Comparison of ENCODE assay signal across 13 cellular contexts in genomic region chr1:113219377-113219776, GRCh38.
DNase-seq lines count a peak whose midpoint lies in the region; ATAC-seq and TF ChIP-seq lines count a peak whose summit lies in the region.
"Had no signal": no experiment of that assay in that cellular context is flagged by ENCODE, and none has a peak within 500 bp of the region (broad histone marks: within the 10 kb centered on the region; RNA-seq: fewer than 3 reads in every experiment).

No MANE protein-coding gene starts in this region.

- no peak overlapping the region for H3K4me2 ChIP-seq in hepatocyte

- in situ Hi-C loops in SK-MEL-5 (cut with HindIII; ENCODE audit: low pct_unique_long_range_greater_than_20kb, low sequenced_read_pairs): no loop called here

- no peaks in the 10 kb centered on the region for H3K9me3 ChIP-seq in hepatocyte (ENCODE audit: low read depth)
- H3K9me3 ChIP-seq: upper lobe of right lung had no signal

- H3K36me3 ChIP-seq in hepatocyte (replicated peaks; ENCODE audit: insufficient read depth, low read depth): no peaks in the 10 kb centered on the region
- H3K36me3 ChIP-seq: upper lobe of right lung had no signal

- no peaks in the 10 kb centered on the region for H4K20me1 ChIP-seq in hepatocyte (ENCODE audit: insufficient read depth, poor library complexity, severe bottlenecking)

- POLR2A ChIA-PET in AG04449 (lab: Yijun Ruan, JAX): no interaction called here

- H3K4me1 ChIP-seq in hepatocyte (ENCODE audit: insufficient read depth): peaks cover 40% of the 10 kb centered on the region
- H3K4me1 ChIP-seq: upper lobe of right lung had no signal

- no peaks in the 10 kb centered on the region for H3K79me2 ChIP-seq in hepatocyte

- WGBS in hepatocyte (ENCODE audit: low lambda C conversion rate, missing lambda C conversion rate): 68% methylated on average over 2 of the region's 2 CpGs

- DNase-seq in AG04449 (ENCODE audit: low read depth, low spot score) (no peak), SK-MEL-5 (ENCODE audit: low read depth, low spot score) (peak; percentile 15), hepatocyte (ENCODE audit: low spot score) (no peak), midbrain (lab: John Stamatoyannopoulos, UW) (no peak), caudate nucleus (lab: John Stamatoyannopoulos, UW) (no peak)
- DNase-seq in stimulated activated CD4-positive, alpha-beta T cell treated with anti-CD3 and anti-CD28 coated beads, Interleukin-12 subunit alpha, Interleukin-12 subunit beta, amount 100 ng/mL, for 4 hours: no peak
- DNase-seq: activated CD8-positive, alpha-beta memory T cell treated with anti-CD3 and anti-CD28 coated beads, Interleukin-2, amount 50 U/mL, for 48 hours; amygdala; T-cell; upper lobe of right lung had no signal

- TF ChIP-seq CTCF in AG04449 (IDR thresholded peaks at IDR 0.05; ENCODE audit: insufficient read depth, low read length, missing control alignments) (peak; percentile 12), GM12872 (IDR thresholded peaks at IDR 0.05; ENCODE audit: insufficient read depth, low read depth, low read length) (peak; percentile 31; the same call in 1 of the 3 replicates), hepatocyte (IDR thresholded peaks at IDR 0.05; ENCODE audit: poor library complexity) (no peak)

- H3K9me2 ChIP-seq in hepatocyte (replicated peaks; ENCODE audit: insufficient read depth): no peaks in the 10 kb centered on the region

- H2AFZ ChIP-seq in hepatocyte: no peak overlapping the region

- CTCF ChIA-PET in AG04449 (lab: Yijun Ruan, JAX): no interaction called here

- no peak for ATAC-seq in HG03135 (IDR thresholded peaks at IDR 0.05; ENCODE audit: unreplicated experiment)
- ATAC-seq: T-cell, upper lobe of right lung had no signal

- H3K27me3 ChIP-seq in hepatocyte: no peaks in the 10 kb centered on the region
- H3K27me3 ChIP-seq: upper lobe of right lung had no signal

- H3K27ac ChIP-seq in hepatocyte: peak overlapping the region; percentile 87
- H3K27ac ChIP-seq in caudate nucleus (ENCODE audit: low read depth, low read length): no peak overlapping the region
- H3K27ac ChIP-seq: upper lobe of right lung had no signal

- no peak overlapping the region for H3K4me3 ChIP-seq in AG04449 (ENCODE audit: low read depth, low read length)
- no peak overlapping the region for H3K4me3 ChIP-seq in hepatocyte
- H3K4me3 ChIP-seq: lung, upper lobe of right lung had no signal
